In genomic region chr3:98721776-98722175, GRCh38 we compare ENCODE assay signal across 37 cellular contexts. TPM values are rescaled to one million over a fixed set of nuclear protein-coding genes. Genes with fewer than 3 reads are reported as not detected.
"Had no signal": no experiment of that assay in that cellular context is flagged by ENCODE, and none has a peak within 500 bp of the region (broad histone marks: within the 10 kb centered on the region; RNA-seq: fewer than 3 reads in every experiment).

No MANE protein-coding gene starts in this region.

- H3K4me3 ChIP-seq: adrenal gland, ascending aorta, body of pancreas, breast epithelium, cardiac muscle cell had no signal

- H3K9me3 Mint-ChIP-seq: activated naive CD4-positive, alpha-beta T cell treated with anti-CD3 and anti-CD28 coated beads for 36 hours; activated naive CD4-positive, alpha-beta T cell treated with anti-CD3 and anti-CD28 coated beads, Interleukin-2, amount 10 ng/mL, durations not matched to agents 7 days and 5 days; activated naive CD4-positive, alpha-beta T cell treated with anti-CD3 and anti-CD28 coated beads, Interleukin-2, amount 50 U/mL, for 24 hours; activated naive CD4-positive, alpha-beta T cell treated with anti-CD3 and anti-CD28 coated beads, Interleukin-2, amount 50 U/mL, for 72 hours; activated naive CD8-positive, alpha-beta T cell treated with anti-CD3 and anti-CD28 coated beads for 36 hours; activated naive CD8-positive, alpha-beta T cell treated with anti-CD3 and anti-CD28 coated beads, Interleukin-2, amount 10 ng/mL, durations not matched to agents 7 days and 5 days; activated naive CD8-positive, alpha-beta T cell treated with anti-CD3 and anti-CD28 coated beads, Interleukin-2, amount 50 U/mL, for 24 hours; activated T-cell treated with anti-CD3 and anti-CD28 coated beads, Interleukin-2, amount 50 U/mL, for 24 hours; activated T-cell treated with anti-CD3 and anti-CD28 coated beads, Interleukin-2, amount 50 U/mL, for 4 hours; activated T-cell treated with anti-CD3 and anti-CD28 coated beads, Interleukin-2, amount 50 U/mL, for 72 hours; activated T-helper 1 cell treated with anti-CD3 and anti-CD28 coated beads, Interleukin-12 subunit alpha, Interleukin-12 subunit beta, Interleukin-2, Interleukin-4 antibody, amounts not matched to agents 30 ng/mL and 10 ng/mL and 1 ng/mL, durations not matched to agents 14 hours and 24 hours and 36 hours; activated T-helper 2 cell treated with anti-CD3 and anti-CD28 coated beads, Interferon-gamma antibody, Interleukin-2, Interleukin-4, amounts not matched to agents 10 μg/mL and 5 μg/mL and 100 μg/mL, durations not matched to agents 14 hours and 24 hours and 36 hours; brain; central memory CD8-positive, alpha-beta T cell had no signal

- H3K9me3 ChIP-seq: adrenal gland, ascending aorta, body of pancreas, breast epithelium had no signal

- H3K27ac ChIP-seq: adrenal gland, ascending aorta, body of pancreas, brain microvascular endothelial cell, breast epithelium, cardiac muscle cell had no signal

- ATAC-seq: activated naive CD4-positive, alpha-beta T cell treated with anti-CD3 and anti-CD28 coated beads, Interleukin-2, amount 50 U/mL, for 72 hours; activated naive CD8-positive, alpha-beta T cell treated with anti-CD3 and anti-CD28 coated beads, Interleukin-2, amount 50 U/mL, for 24 hours; activated T-cell treated with anti-CD3 and anti-CD28 coated beads, Interleukin-2, amount 50 U/mL, for 4 hours; activated T-cell treated with anti-CD3 and anti-CD28 coated beads, Interleukin-2, amount 50 U/mL, for 72 hours; activated T-helper 17 cell treated with anti-CD3 and anti-CD28 coated beads, Interleukin-2, amount 50 U/mL, for 72 hours; body of pancreas had no signal

- H3K4me1 Mint-ChIP-seq: activated naive CD4-positive, alpha-beta T cell treated with anti-CD3 and anti-CD28 coated beads, Interleukin-2, amount 10 ng/mL, durations not matched to agents 7 days and 5 days; activated naive CD4-positive, alpha-beta T cell treated with anti-CD3 and anti-CD28 coated beads, Interleukin-2, amount 50 U/mL, for 24 hours; activated naive CD8-positive, alpha-beta T cell treated with anti-CD3 and anti-CD28 coated beads for 36 hours; activated naive CD8-positive, alpha-beta T cell treated with anti-CD3 and anti-CD28 coated beads, Interleukin-2, amount 10 ng/mL, durations not matched to agents 7 days and 5 days; activated naive CD8-positive, alpha-beta T cell treated with anti-CD3 and anti-CD28 coated beads, Interleukin-2, amount 50 U/mL, for 24 hours; activated T-helper 17 cell treated with anti-CD3 and anti-CD28 coated beads, Interleukin-2, amount 50 U/mL, for 72 hours; brain; central memory CD8-positive, alpha-beta T cell had no signal

- H3K4me1 ChIP-seq: adrenal gland, ascending aorta, body of pancreas, breast epithelium had no signal

- H3K27me3 ChIP-seq: adrenal gland, ascending aorta, body of pancreas, brain microvascular endothelial cell, breast epithelium, cardiac muscle cell had no signal

- H3K36me3 ChIP-seq: adrenal gland, ascending aorta, brain microvascular endothelial cell, breast epithelium, cardiac muscle cell had no signal

- H3K4me3 Mint-ChIP-seq: activated naive CD4-positive, alpha-beta T cell treated with anti-CD3 and anti-CD28 coated beads for 36 hours; activated naive CD4-positive, alpha-beta T cell treated with anti-CD3 and anti-CD28 coated beads, Interleukin-2, amount 10 ng/mL, durations not matched to agents 7 days and 5 days; activated naive CD4-positive, alpha-beta T cell treated with anti-CD3 and anti-CD28 coated beads, Interleukin-2, amount 50 U/mL, for 24 hours; activated naive CD8-positive, alpha-beta T cell; activated naive CD8-positive, alpha-beta T cell treated with anti-CD3 and anti-CD28 coated beads for 36 hours; activated naive CD8-positive, alpha-beta T cell treated with anti-CD3 and anti-CD28 coated beads, Interleukin-2, amount 10 ng/mL, durations not matched to agents 7 days and 5 days; activated naive CD8-positive, alpha-beta T cell treated with anti-CD3 and anti-CD28 coated beads, Interleukin-2, amount 50 U/mL, for 24 hours; activated T-cell treated with anti-CD3 and anti-CD28 coated beads, Interleukin-2, amount 50 U/mL, for 24 hours; activated T-cell treated with anti-CD3 and anti-CD28 coated beads, Interleukin-2, amount 50 U/mL, for 4 hours; activated T-cell treated with anti-CD3 and anti-CD28 coated beads, Interleukin-2, amount 50 U/mL, for 72 hours; activated T-helper 1 cell treated with anti-CD3 and anti-CD28 coated beads, Interleukin-12 subunit alpha, Interleukin-12 subunit beta, Interleukin-2, Interleukin-4 antibody, amounts not matched to agents 30 ng/mL and 10 ng/mL and 1 ng/mL, durations not matched to agents 14 hours and 24 hours and 36 hours; activated T-helper 17 cell treated with anti-CD3 and anti-CD28 coated beads, Interleukin-2, amount 50 U/mL, for 72 hours; brain; central memory CD8-positive, alpha-beta T cell had no signal

- H3K27me3 Mint-ChIP-seq: brain had no signal

- H3K36me3 Mint-ChIP-seq: activated naive CD4-positive, alpha-beta T cell treated with anti-CD3 and anti-CD28 coated beads, Interleukin-2, amount 10 ng/mL, durations not matched to agents 7 days and 5 days; activated naive CD4-positive, alpha-beta T cell treated with anti-CD3 and anti-CD28 coated beads, Interleukin-2, amount 50 U/mL, for 24 hours; activated naive CD4-positive, alpha-beta T cell treated with anti-CD3 and anti-CD28 coated beads, Interleukin-2, amount 50 U/mL, for 72 hours; activated naive CD8-positive, alpha-beta T cell; activated naive CD8-positive, alpha-beta T cell treated with anti-CD3 and anti-CD28 coated beads for 36 hours; activated naive CD8-positive, alpha-beta T cell treated with anti-CD3 and anti-CD28 coated beads, Interleukin-2, amount 10 ng/mL, durations not matched to agents 7 days and 5 days; brain had no signal

- DNase-seq: activated effector memory CD4-positive, alpha-beta T cell treated with anti-CD3 and anti-CD28 coated beads, Interleukin-2, amount 50 U/mL, for 16 hours; activated effector memory CD4-positive, alpha-beta T cell treated with Interleukin-2 at 50 U/mL for 16 hours; activated gamma-delta T cell; activated gamma-delta T cell treated with Interleukin-2 at 50 U/mL for 16 hours; activated naive CD4-positive, alpha-beta T cell; activated naive CD4-positive, alpha-beta T cell treated with anti-CD3 and anti-CD28 coated beads for 36 hours; activated naive CD4-positive, alpha-beta T cell treated with anti-CD3 and anti-CD28 coated beads, Interleukin-2, amount 10 ng/mL, durations not matched to agents 7 days and 5 days; activated naive CD4-positive, alpha-beta T cell treated with anti-CD3 and anti-CD28 coated beads, Interleukin-2, amount 50 U/mL, for 16 hours; activated naive CD4-positive, alpha-beta T cell treated with Interleukin-2 at 50 U/mL for 16 hours; activated naive CD8-positive, alpha-beta T cell treated with anti-CD3 and anti-CD28 coated beads for 36 hours; activated naive CD8-positive, alpha-beta T cell treated with anti-CD3 and anti-CD28 coated beads, Interleukin-2, amount 10 ng/mL, durations not matched to agents 7 days and 5 days; activated naive CD8-positive, alpha-beta T cell treated with anti-CD3 and anti-CD28 coated beads, Interleukin-2, amount 50 U/mL, for 24 hours; activated T-cell treated with anti-CD3 and anti-CD28 coated beads, Interleukin-2, amount 50 U/mL, for 24 hours; activated T-cell treated with anti-CD3 and anti-CD28 coated beads, Interleukin-2, amount 50 U/mL, for 4 hours; activated T-cell treated with anti-CD3 and anti-CD28 coated beads, Interleukin-2, amount 50 U/mL, for 48 hours; activated T-cell treated with anti-CD3 and anti-CD28 coated beads, Interleukin-2, amount 50 U/mL, for 72 hours; adrenal gland; amniotic stem cell; amygdala; anterior cingulate cortex; aorta; body of pancreas; brain microvascular endothelial cell; caudate nucleus; central memory CD4-positive, alpha-beta T cell; cerebellar nuclear complex had no signal

- H3K27ac Mint-ChIP-seq: activated naive CD4-positive, alpha-beta T cell treated with anti-CD3 and anti-CD28 coated beads for 36 hours; activated naive CD4-positive, alpha-beta T cell treated with anti-CD3 and anti-CD28 coated beads, Interleukin-2, amount 10 ng/mL, durations not matched to agents 7 days and 5 days; activated naive CD4-positive, alpha-beta T cell treated with anti-CD3 and anti-CD28 coated beads, Interleukin-2, amount 50 U/mL, for 24 hours; activated naive CD4-positive, alpha-beta T cell treated with anti-CD3 and anti-CD28 coated beads, Interleukin-2, amount 50 U/mL, for 72 hours; activated naive CD8-positive, alpha-beta T cell; activated naive CD8-positive, alpha-beta T cell treated with anti-CD3 and anti-CD28 coated beads for 36 hours; activated naive CD8-positive, alpha-beta T cell treated with anti-CD3 and anti-CD28 coated beads, Interleukin-2, amount 10 ng/mL, durations not matched to agents 7 days and 5 days; activated naive CD8-positive, alpha-beta T cell treated with anti-CD3 and anti-CD28 coated beads, Interleukin-2, amount 50 U/mL, for 24 hours; activated T-cell treated with anti-CD3 and anti-CD28 coated beads, Interleukin-2, amount 50 U/mL, for 24 hours; activated T-cell treated with anti-CD3 and anti-CD28 coated beads, Interleukin-2, amount 50 U/mL, for 72 hours; activated T-helper 1 cell treated with anti-CD3 and anti-CD28 coated beads, Interleukin-12 subunit alpha, Interleukin-12 subunit beta, Interleukin-2, Interleukin-4 antibody, amounts not matched to agents 30 ng/mL and 10 ng/mL and 1 ng/mL, durations not matched to agents 14 hours and 24 hours and 36 hours; activated T-helper 17 cell treated with anti-CD3 and anti-CD28 coated beads, Interleukin-2, amount 50 U/mL, for 72 hours; activated T-helper 2 cell treated with anti-CD3 and anti-CD28 coated beads, Interferon-gamma antibody, Interleukin-2, Interleukin-4, amounts not matched to agents 10 μg/mL and 5 μg/mL and 100 μg/mL, durations not matched to agents 14 hours and 24 hours and 36 hours; brain had no signal

RNA-seq across cellular contexts. Expression of gene ST3GAL6, which starts 41.4 kb away (rescaled TPM):
- total RNA-seq: activated naive CD4-positive, alpha-beta T cell treated with anti-CD3 and anti-CD28 coated beads for 36 hours; activated T-helper 17 cell treated with anti-CD3 and anti-CD28 coated beads, Interleukin-2, amount 50 U/mL, for 72 hours had no signal
